ENCODE assay signal across 8 cellular contexts in the genomic region with DNA sequence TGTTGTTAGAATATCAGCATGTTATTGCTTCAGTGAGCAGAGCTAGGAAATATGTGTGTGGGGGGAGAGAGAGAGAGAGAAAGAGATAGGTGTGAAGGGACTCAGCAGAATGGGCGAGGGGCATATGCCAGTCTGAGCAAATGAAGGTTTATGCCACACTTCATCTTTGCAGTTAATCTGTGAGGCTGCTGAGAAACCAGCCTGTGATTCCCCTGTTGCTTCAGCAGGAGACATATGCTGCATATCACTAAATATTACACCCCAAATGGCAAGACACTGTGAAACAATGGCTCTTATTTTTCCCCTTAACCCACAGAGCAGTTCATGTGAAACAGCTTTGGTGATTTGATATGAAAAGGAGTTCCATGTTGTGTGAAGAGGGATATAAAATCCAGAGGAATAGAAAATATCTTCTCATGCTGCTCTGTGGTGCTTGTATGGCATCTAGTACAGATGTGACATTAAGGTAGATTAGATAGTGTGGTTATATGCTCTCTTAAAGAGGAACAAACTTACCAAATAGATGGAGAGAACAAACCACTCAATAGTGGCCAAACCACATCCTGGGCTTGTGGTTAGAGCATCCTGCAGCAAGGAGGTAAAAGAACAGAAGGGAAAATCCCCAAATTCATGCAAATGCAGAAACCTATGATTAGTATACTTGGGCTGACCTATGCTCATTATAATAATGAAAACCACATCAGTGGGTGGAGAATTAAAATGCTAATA.
DNase-seq lines count a peak whose midpoint lies in the region; ATAC-seq and TF ChIP-seq lines count a peak whose summit lies in the region.

No MANE protein-coding gene starts in this region.

- H3F3A ChIP-seq in neural progenitor cell (ENCODE audit: low read depth), result no peaks in the 10 kb centered on the region

- H3K27me3 Mint-ChIP-seq in activated naive CD4-positive, alpha-beta T cell treated with anti-CD3 and anti-CD28 coated beads for 36 hours (ENCODE audit: low read depth), result no peaks in the 10 kb centered on the region
- no peaks in the 10 kb centered on the region for H3K27me3 Mint-ChIP-seq in neural progenitor cell (ENCODE audit: insufficient read depth, low read depth)

- peak; percentile 89 for ATAC-seq in GM18519 (IDR thresholded peaks at IDR 0.05; ENCODE audit: low FRiP score, unreplicated experiment)
- ATAC-seq in HG02943 (IDR thresholded peaks at IDR 0.05; ENCODE audit: low read depth, unreplicated experiment), result peak; percentile 95

- H3K27ac Mint-ChIP-seq in activated naive CD4-positive, alpha-beta T cell treated with anti-CD3 and anti-CD28 coated beads for 36 hours, result peak overlapping the region; percentile 92
- H3K27ac Mint-ChIP-seq in neural progenitor cell, result no peak overlapping the region

- H3K27me3 ChIP-seq in neural progenitor cell (no peaks in the 10 kb centered on the region), uterus (peaks cover 0 to 5% of the 10 kb centered on the region in 2 donors)

- intact Hi-C loops in activated naive CD4-positive, alpha-beta T cell treated with anti-CD3 and anti-CD28 coated beads for 36 hours (cut with micrococcal nuclease), result loop anchor here (1.0 to 5.0 kb wide), 6 partner anchors 17 to 1288 kb away; a partner anchor contains a TSS
- intact Hi-C loops in uterus (cut with DNase I; ENCODE audit: low total_unique reads), result no loop called here

- no peaks in the 10 kb centered on the region for H3K79me2 ChIP-seq in neural progenitor cell (ENCODE audit: low read depth)

- H3K4me3 ChIP-seq in neural progenitor cell (no peak overlapping the region), uterus (no peak overlapping the region)

- DNase-seq in RPMI8226 (peak; percentile 85), neural progenitor cell (ENCODE audit: low spot score) (no peak), inferior parietal cortex (ENCODE audit: extremely low spot score) (no peak), uterus (no peak)
- DNase-seq in activated naive CD4-positive, alpha-beta T cell treated with anti-CD3 and anti-CD28 coated beads for 36 hours, result peak; percentile 99
- DNase-seq in stimulated activated CD4-positive, alpha-beta T cell treated with anti-CD3 and anti-CD28 coated beads, Interleukin-4, amount 100 ng/mL, for 48 hours (ENCODE audit: low read depth in 2 of 2), result peak; percentile 57 to 71

- peaks cover 6% of the 10 kb centered on the region for H3K9me3 Mint-ChIP-seq in activated naive CD4-positive, alpha-beta T cell treated with anti-CD3 and anti-CD28 coated beads for 36 hours
- no peaks in the 10 kb centered on the region for H3K9me3 Mint-ChIP-seq in neural progenitor cell

- CTCF ChIA-PET in activated naive CD4-positive, alpha-beta T cell treated with anti-CD3 and anti-CD28 coated beads for 36 hours (lab: Charles Lee), result interaction anchor here (1.1 kb wide), 1 partner anchor 81 kb away, joined by 7 read pairs; no protein-coding TSS in a partner anchor

- H3K9ac ChIP-seq in neural progenitor cell, result no peak overlapping the region

- TF ChIP-seq POLR2A in uterus (IDR thresholded peaks at IDR 0.05), result no peak

- H3K36me3 ChIP-seq in neural progenitor cell (no peaks in the 10 kb centered on the region), uterus (no peaks in the 10 kb centered on the region)

- H3K9me3 ChIP-seq in neural progenitor cell (ENCODE audit: low read depth) (no peaks in the 10 kb centered on the region), uterus (no peaks in the 10 kb centered on the region)

- H3K4me3 Mint-ChIP-seq in activated naive CD4-positive, alpha-beta T cell treated with anti-CD3 and anti-CD28 coated beads for 36 hours, result peak overlapping the region; percentile 74
- H3K4me3 Mint-ChIP-seq in neural progenitor cell, result no peak overlapping the region

- no peak overlapping the region for H2AFZ ChIP-seq in neural progenitor cell (replicated peaks)

- TF ChIP-seq CTCF in neural progenitor cell (IDR thresholded peaks at IDR 0.05) (no peak), uterus (IDR thresholded peaks at IDR 0.05) (no peak)

- H3K4me2 ChIP-seq in neural progenitor cell, result no peak overlapping the region

- no peak overlapping the region for H3K27ac ChIP-seq in neural progenitor cell
- H3K27ac ChIP-seq in uterus, result no peak overlapping the region

- H3K4me1 Mint-ChIP-seq in activated naive CD4-positive, alpha-beta T cell treated with anti-CD3 and anti-CD28 coated beads for 36 hours (ENCODE audit: low read depth), result peaks cover 46% of the 10 kb centered on the region
- no peaks in the 10 kb centered on the region for H3K4me1 Mint-ChIP-seq in neural progenitor cell

- H3K36me3 Mint-ChIP-seq in activated naive CD4-positive, alpha-beta T cell treated with anti-CD3 and anti-CD28 coated beads for 36 hours (ENCODE audit: low read depth), result peaks cover 4% of the 10 kb centered on the region
- H3K36me3 Mint-ChIP-seq in neural progenitor cell, result no peaks in the 10 kb centered on the region

- no peaks in the 10 kb centered on the region for H4K20me1 ChIP-seq in neural progenitor cell (ENCODE audit: low read depth)

- peaks cover 5% of the 10 kb centered on the region for H3K4me1 ChIP-seq in neural progenitor cell
- H3K4me1 ChIP-seq in uterus, result no peaks in the 10 kb centered on the region

Comparison
In these comparisons a context has a peak if more than half of its experiments do, and no peak if none do; other contexts are left out.
1. DNase-seq: peak in RPMI8226 (single experiment), activated naive CD4-positive, alpha-beta T cell treated with anti-CD3 and anti-CD28 coated beads for 36 hours (single experiment) and stimulated activated CD4-positive, alpha-beta T cell treated with anti-CD3 and anti-CD28 coated beads, Interleukin-4, amount 100 ng/mL, for 48 hours (2 of 2); none in neural progenitor cell (single experiment), inferior parietal cortex (single experiment) and uterus (0 of 2).